Comparison of ENCODE assay signal across 23 cellular contexts in genomic region chr10:105070249-105070648, GRCh38.
"Had no signal": no experiment of that assay in that cellular context is flagged by ENCODE, and none has a peak within 500 bp of the region (broad histone marks: within the 10 kb centered on the region; RNA-seq: fewer than 3 reads in every experiment).

No MANE protein-coding gene starts in this region.

- H3K36me3 Mint-ChIP-seq: IgD-negative memory B cell had no signal

- H3K4me1 ChIP-seq: SJSA1 had no signal

- H3K4me1 Mint-ChIP-seq: IgD-negative memory B cell had no signal

- H3K27ac Mint-ChIP-seq: IgD-negative memory B cell had no signal

- H3K27me3 Mint-ChIP-seq: IgD-negative memory B cell had no signal

- H3K4me3 ChIP-seq: K562, SJSA1, SK-N-MC had no signal

- FAIRE-seq: HTR-8/SVneo, K562, RCC 7860 had no signal

- DNase-seq: Kasumi-1, MM.1S, NCI-H1092 treated with DMSO at 0.1 percent for 48 hours, NCI-H1436, NCI-H187, NCI-H2029, NCI-H2081 treated with DMSO at 0.1 percent for 48 hours, NCI-H2171 treated with DMSO at 0.1 percent for 48 hours, NCI-H2227 treated with DMSO at 0.1 percent for 48 hours, NCI-H524, NCI-H526 treated with DMSO at 0.1 percent for 48 hours, NCI-H774, Right ventricle myocardium superior, RPMI8226, SIG-M5 had no signal

- H3K4me2 ChIP-seq: KMS-11 had no signal

- H3K36me3 ChIP-seq: SJSA1 had no signal

- H3K27ac ChIP-seq: HL-60, KMS-11, SJSA1, SK-N-MC had no signal

- H3K9ac ChIP-seq: KMS-11 had no signal

- ATAC-seq: K562 had no signal

- H3K27me3 ChIP-seq: SJSA1 had no signal
